1 cellular context compared by ENCODE assay signal in the genomic region with DNA sequence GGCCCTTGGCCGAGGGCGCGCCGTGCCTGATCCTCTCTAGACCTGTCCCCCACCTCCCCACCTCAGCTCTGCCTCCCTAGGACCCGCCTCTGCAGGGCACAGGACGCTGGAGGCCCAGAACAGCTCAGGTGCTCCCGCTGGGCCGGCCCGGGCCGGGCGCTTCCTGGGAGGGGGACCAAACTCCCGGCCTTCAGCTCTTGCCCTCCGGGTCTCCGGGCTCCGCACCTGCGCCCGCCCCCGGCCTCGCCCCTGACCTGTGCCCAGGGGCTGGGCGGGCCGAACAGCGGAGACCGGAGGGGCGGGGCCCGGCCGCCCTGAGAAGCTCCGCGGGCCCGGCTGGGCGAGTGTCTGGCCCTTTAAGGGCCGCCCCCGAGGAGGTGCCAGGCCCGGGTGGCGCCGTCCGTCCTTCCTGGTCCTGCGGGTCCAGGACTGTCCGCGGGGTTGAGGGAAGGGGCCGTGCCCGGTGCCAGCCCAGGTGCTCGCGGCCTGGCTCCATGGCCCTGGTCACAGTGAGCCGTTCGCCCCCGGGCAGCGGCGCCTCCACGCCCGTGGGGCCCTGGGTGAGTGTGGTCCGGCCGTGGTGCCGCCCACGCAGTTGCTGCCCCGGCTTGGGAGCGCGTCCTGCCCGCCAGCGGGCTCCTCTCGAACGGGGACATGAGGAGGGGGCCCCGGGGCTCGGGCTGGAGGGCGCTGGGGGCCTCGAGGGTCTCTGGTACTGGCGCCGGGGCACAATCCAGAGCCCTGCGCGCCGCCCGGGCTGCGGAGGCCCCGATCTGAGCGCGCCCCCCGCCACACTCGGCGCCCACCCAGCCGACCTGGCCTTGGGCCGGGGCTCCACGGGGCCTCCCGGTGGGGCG.
A peak's percentile ranks its signal among the peaks of the same experiment; 100 is the strongest.
TF ChIP-seq lines count a peak whose summit lies in the region.

A gene with protein sequence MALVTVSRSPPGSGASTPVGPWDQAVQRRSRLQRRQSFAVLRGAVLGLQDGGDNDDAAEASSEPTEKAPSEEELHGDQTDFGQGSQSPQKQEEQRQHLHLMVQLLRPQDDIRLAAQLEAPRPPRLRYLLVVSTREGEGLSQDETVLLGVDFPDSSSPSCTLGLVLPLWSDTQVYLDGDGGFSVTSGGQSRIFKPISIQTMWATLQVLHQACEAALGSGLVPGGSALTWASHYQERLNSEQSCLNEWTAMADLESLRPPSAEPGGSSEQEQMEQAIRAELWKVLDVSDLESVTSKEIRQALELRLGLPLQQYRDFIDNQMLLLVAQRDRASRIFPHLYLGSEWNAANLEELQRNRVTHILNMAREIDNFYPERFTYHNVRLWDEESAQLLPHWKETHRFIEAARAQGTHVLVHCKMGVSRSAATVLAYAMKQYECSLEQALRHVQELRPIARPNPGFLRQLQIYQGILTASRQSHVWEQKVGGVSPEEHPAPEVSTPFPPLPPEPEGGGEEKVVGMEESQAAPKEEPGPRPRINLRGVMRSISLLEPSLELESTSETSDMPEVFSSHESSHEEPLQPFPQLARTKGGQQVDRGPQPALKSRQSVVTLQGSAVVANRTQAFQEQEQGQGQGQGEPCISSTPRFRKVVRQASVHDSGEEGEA (plus strand): TSS at position 399 of the 857 bp plus-strand sequence. CDS start 96 bp downstream, at position 495.

TF ChIP-seq in WTC11, 78 proteins besides CTCF, POLR2A, EP300 and RAD21 (continued from another document):
- TF ChIP-seq, protein P1, sequence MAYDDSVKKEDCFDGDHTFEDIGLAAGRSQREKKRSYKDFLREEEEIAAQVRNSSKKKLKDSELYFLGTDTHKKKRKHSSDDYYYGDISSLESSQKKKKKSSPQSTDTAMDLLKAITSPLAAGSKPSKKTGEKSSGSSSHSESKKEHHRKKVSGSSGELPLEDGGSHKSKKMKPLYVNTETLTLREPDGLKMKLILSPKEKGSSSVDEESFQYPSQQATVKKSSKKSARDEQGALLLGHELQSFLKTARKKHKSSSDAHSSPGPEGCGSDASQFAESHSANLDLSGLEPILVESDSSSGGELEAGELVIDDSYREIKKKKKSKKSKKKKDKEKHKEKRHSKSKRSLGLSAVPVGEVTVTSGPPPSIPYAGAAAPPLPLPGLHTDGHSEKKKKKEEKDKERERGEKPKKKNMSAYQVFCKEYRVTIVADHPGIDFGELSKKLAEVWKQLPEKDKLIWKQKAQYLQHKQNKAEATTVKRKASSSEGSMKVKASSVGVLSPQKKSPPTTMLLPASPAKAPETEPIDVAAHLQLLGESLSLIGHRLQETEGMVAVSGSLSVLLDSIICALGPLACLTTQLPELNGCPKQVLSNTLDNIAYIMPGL (CRISPR knock-in tag; IDR thresholded peaks at IDR 0.05): peak; percentile 30; the same call in 1 of the 2 replicates
- TF ChIP-seq, protein P2, sequence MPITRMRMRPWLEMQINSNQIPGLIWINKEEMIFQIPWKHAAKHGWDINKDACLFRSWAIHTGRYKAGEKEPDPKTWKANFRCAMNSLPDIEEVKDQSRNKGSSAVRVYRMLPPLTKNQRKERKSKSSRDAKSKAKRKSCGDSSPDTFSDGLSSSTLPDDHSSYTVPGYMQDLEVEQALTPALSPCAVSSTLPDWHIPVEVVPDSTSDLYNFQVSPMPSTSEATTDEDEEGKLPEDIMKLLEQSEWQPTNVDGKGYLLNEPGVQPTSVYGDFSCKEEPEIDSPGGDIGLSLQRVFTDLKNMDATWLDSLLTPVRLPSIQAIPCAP (CRISPR knock-in tag; IDR thresholded peaks at IDR 0.05): no peak
- TF ChIP-seq, protein P3, sequence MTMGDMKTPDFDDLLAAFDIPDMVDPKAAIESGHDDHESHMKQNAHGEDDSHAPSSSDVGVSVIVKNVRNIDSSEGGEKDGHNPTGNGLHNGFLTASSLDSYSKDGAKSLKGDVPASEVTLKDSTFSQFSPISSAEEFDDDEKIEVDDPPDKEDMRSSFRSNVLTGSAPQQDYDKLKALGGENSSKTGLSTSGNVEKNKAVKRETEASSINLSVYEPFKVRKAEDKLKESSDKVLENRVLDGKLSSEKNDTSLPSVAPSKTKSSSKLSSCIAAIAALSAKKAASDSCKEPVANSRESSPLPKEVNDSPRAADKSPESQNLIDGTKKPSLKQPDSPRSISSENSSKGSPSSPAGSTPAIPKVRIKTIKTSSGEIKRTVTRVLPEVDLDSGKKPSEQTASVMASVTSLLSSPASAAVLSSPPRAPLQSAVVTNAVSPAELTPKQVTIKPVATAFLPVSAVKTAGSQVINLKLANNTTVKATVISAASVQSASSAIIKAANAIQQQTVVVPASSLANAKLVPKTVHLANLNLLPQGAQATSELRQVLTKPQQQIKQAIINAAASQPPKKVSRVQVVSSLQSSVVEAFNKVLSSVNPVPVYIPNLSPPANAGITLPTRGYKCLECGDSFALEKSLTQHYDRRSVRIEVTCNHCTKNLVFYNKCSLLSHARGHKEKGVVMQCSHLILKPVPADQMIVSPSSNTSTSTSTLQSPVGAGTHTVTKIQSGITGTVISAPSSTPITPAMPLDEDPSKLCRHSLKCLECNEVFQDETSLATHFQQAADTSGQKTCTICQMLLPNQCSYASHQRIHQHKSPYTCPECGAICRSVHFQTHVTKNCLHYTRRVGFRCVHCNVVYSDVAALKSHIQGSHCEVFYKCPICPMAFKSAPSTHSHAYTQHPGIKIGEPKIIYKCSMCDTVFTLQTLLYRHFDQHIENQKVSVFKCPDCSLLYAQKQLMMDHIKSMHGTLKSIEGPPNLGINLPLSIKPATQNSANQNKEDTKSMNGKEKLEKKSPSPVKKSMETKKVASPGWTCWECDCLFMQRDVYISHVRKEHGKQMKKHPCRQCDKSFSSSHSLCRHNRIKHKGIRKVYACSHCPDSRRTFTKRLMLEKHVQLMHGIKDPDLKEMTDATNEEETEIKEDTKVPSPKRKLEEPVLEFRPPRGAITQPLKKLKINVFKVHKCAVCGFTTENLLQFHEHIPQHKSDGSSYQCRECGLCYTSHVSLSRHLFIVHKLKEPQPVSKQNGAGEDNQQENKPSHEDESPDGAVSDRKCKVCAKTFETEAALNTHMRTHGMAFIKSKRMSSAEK (CRISPR knock-in tag; IDR thresholded peaks at IDR 0.05; ENCODE audit: borderline replicate concordance): no peak
- TF ChIP-seq, protein P4, sequence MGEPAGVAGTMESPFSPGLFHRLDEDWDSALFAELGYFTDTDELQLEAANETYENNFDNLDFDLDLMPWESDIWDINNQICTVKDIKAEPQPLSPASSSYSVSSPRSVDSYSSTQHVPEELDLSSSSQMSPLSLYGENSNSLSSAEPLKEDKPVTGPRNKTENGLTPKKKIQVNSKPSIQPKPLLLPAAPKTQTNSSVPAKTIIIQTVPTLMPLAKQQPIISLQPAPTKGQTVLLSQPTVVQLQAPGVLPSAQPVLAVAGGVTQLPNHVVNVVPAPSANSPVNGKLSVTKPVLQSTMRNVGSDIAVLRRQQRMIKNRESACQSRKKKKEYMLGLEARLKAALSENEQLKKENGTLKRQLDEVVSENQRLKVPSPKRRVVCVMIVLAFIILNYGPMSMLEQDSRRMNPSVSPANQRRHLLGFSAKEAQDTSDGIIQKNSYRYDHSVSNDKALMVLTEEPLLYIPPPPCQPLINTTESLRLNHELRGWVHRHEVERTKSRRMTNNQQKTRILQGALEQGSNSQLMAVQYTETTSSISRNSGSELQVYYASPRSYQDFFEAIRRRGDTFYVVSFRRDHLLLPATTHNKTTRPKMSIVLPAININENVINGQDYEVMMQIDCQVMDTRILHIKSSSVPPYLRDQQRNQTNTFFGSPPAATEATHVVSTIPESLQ (CRISPR knock-in tag; IDR thresholded peaks at IDR 0.05): no peak
- TF ChIP-seq, protein P5, sequence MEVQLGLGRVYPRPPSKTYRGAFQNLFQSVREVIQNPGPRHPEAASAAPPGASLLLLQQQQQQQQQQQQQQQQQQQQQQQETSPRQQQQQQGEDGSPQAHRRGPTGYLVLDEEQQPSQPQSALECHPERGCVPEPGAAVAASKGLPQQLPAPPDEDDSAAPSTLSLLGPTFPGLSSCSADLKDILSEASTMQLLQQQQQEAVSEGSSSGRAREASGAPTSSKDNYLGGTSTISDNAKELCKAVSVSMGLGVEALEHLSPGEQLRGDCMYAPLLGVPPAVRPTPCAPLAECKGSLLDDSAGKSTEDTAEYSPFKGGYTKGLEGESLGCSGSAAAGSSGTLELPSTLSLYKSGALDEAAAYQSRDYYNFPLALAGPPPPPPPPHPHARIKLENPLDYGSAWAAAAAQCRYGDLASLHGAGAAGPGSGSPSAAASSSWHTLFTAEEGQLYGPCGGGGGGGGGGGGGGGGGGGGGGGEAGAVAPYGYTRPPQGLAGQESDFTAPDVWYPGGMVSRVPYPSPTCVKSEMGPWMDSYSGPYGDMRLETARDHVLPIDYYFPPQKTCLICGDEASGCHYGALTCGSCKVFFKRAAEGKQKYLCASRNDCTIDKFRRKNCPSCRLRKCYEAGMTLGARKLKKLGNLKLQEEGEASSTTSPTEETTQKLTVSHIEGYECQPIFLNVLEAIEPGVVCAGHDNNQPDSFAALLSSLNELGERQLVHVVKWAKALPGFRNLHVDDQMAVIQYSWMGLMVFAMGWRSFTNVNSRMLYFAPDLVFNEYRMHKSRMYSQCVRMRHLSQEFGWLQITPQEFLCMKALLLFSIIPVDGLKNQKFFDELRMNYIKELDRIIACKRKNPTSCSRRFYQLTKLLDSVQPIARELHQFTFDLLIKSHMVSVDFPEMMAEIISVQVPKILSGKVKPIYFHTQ (CRISPR knock-in tag; IDR thresholded peaks at IDR 0.05): no peak
- no peak for TF ChIP-seq CREB1 (CRISPR knock-in tag; IDR thresholded peaks at IDR 0.05)
- TF ChIP-seq FOXK1 (CRISPR knock-in tag; IDR thresholded peaks at IDR 0.05): no peak; the same call in 1 of the 2 replicates
- TF ChIP-seq NFE2L1 (CRISPR knock-in tag; IDR thresholded peaks at IDR 0.05): 0 out of 2 replicates have a peak, but pooled peaks have one; percentile 36
- no peak for TF ChIP-seq MXD4 (CRISPR knock-in tag; IDR thresholded peaks at IDR 0.05; ENCODE audit: borderline replicate concordance)
- no peak; the same call in 1 of the 2 replicates for TF ChIP-seq KAT7 (CRISPR knock-in tag; IDR thresholded peaks at IDR 0.05; ENCODE audit: borderline replicate concordance)
- TF ChIP-seq CREM (CRISPR knock-in tag; IDR thresholded peaks at IDR 0.05): 0 out of 2 replicates have a peak, but pooled peaks have one; percentile 15
